Comparison of ENCODE assay signal across 8 cellular contexts in genomic region chr3:127329647-127330285, GRCh38. TPM values are rescaled to one million over a fixed set of nuclear protein-coding genes. Genes with fewer than 3 reads are reported as not detected.
"Had no signal": no experiment of that assay in that cellular context is flagged by ENCODE, and none has a peak within 500 bp of the region (broad histone marks: within the 10 kb centered on the region; RNA-seq: fewer than 3 reads in every experiment).

No MANE protein-coding gene starts in this region.

- H3K9ac ChIP-seq: GM23248 had no signal

- H3K4me3 ChIP-seq: GM23248 had no signal

- FAIRE-seq: H54, HTR-8/SVneo had no signal

- H2AFZ ChIP-seq: GM23248 had no signal

- DNase-seq: GM23248, GOT3, H9, HCEC 1CT, IMR-90 had no signal

- H3K27ac ChIP-seq: GM23248 had no signal

RNA-seq across cellular contexts. Expression of gene PRR20G, which starts 41.9 kb away (rescaled TPM):
- total RNA-seq: GM23248, HT-29, IMR-90 had no signal
- polyA plus RNA-seq: GM23248, IMR-90 had no signal
